Comparison of ENCODE assay signal across 7 cellular contexts in genomic region chr18:55096261-55097026, GRCh38.
DNase-seq lines count a peak whose midpoint lies in the region; ATAC-seq and TF ChIP-seq lines count a peak whose summit lies in the region.

No MANE protein-coding gene starts in this region.

- no peak overlapping the region for H3K9ac ChIP-seq in fibroblast of lung (ENCODE audit: insufficient read depth, low read length)

- H3K4me3 ChIP-seq in GM12875 (ENCODE audit: low read depth, low read length), result no peak overlapping the region
- H3K4me3 ChIP-seq in PC-9, result no peak overlapping the region
- no peak overlapping the region for H3K4me3 ChIP-seq in fibroblast of lung (replicated peaks in 1 of 4; ENCODE audit: control extremely low read depth in 1 of 4, insufficient read depth in 1 of 4, low read depth in 3 of 4, low read length in 4 of 4)
- H3K4me3 ChIP-seq in ovary, result no peak overlapping the region
- H3K4me3 ChIP-seq in effector memory CD4-positive, alpha-beta T cell (ENCODE audit: insufficient read depth, low read depth, low read length, poor library complexity, severe bottlenecking), result no peak overlapping the region

- H3K4me1 ChIP-seq in PC-9 (replicated peaks; ENCODE audit: insufficient read depth) (peaks cover 21% of the 10 kb centered on the region), fibroblast of lung (ENCODE audit: control insufficient read depth, extremely low read depth, insufficient read depth, low read length) (peaks cover 2% of the 10 kb centered on the region), ovary (ENCODE audit: insufficient read depth) (no peaks in the 10 kb centered on the region)
- no peaks in the 10 kb centered on the region for H3K4me1 ChIP-seq in effector memory CD4-positive, alpha-beta T cell (ENCODE audit: control insufficient read depth, insufficient read depth, low read length, poor library complexity, severe bottlenecking)

- intact Hi-C loops in PC-9 (cut with micrococcal nuclease; ENCODE audit: unreplicated experiment) (loop anchor here (5.0 kb wide), 1 partner anchor 136 kb away; no protein-coding TSS in a partner anchor), ovary (cut with DNase I) (no loop called here)

- H3K36me3 ChIP-seq in PC-9 (ENCODE audit: low read depth) (no peaks in the 10 kb centered on the region), fibroblast of lung (ENCODE audit: control insufficient read depth, insufficient read depth, low read length) (no peaks in the 10 kb centered on the region), ovary (no peaks in the 10 kb centered on the region)
- H3K36me3 ChIP-seq in effector memory CD4-positive, alpha-beta T cell (ENCODE audit: control insufficient read depth, insufficient read depth, low read length), result no peaks in the 10 kb centered on the region

- CTCF ChIA-PET in PC-9 (lab: Charles Lee), result no interaction called here

- 75 to 81% (median 78%) methylated on average over 11 of the region's 11 CpGs for WGBS in ovary, 3 donors

- DNase-seq in PC-9, result peak in 1 of 2 experiments; percentile 37
- peak; percentile 65 to 80 for DNase-seq in fibroblast of lung (ENCODE audit: low read depth in 2 of 2)
- DNase-seq in ovary, result peak in 4 of 5 donors; percentile 13 to 41 (median 31)
- no peak for DNase-seq in effector memory CD4-positive, alpha-beta T cell
- DNase-seq in DMS79 (lab: John Stamatoyannopoulos, UW), result no peak

- H3F3A ChIP-seq in PC-9 (ENCODE audit: insufficient read depth, low read depth), result peaks cover 13% of the 10 kb centered on the region; the same call in 1 of the 2 replicates

- no TSS peak for BruUV-seq in PC-9 (replicated peaks; lab: Mats Ljungman, UMichigan)

- no peak overlapping the region for H2AFZ ChIP-seq in PC-9
- H2AFZ ChIP-seq in fibroblast of lung (ENCODE audit: low read length), result peak overlapping the region; percentile 63

- ATAC-seq in HG02798 (IDR thresholded peaks at IDR 0.05; ENCODE audit: poor library complexity, unreplicated experiment), result peak; percentile 54

- TF ChIP-seq CTCF in GM12875 (IDR thresholded peaks at IDR 0.05; ENCODE audit: borderline replicate concordance, insufficient read depth, low read depth, low read length), result 0 out of 2 replicates have a peak, but pooled peaks have one; percentile 36
- TF ChIP-seq CTCF in PC-9 (conservative IDR thresholded peaks at IDR 0.05), result 0 out of 2 replicates have a peak, but pooled peaks have one; percentile 21
- TF ChIP-seq CTCF in fibroblast of lung (conservative IDR thresholded peaks at IDR 0.05 in 1 of 2, IDR thresholded peaks at IDR 0.05 in 1 of 2; ENCODE audit: low read depth in 1 of 2, low read length in 2 of 2), result peak; percentile 52 to 56
- peak in 1 of 3 donors; percentile 26 for TF ChIP-seq CTCF in ovary (IDR thresholded peaks at IDR 0.05)

- H3K4me2 ChIP-seq in PC-9 (no peak overlapping the region), fibroblast of lung (ENCODE audit: extremely low read depth, insufficient read depth, low read length) (no peak overlapping the region)

- POLR2A ChIA-PET in PC-9 (lab: Charles Lee; ENCODE audit: unreplicated experiment), result no interaction called here

- H3K27ac ChIP-seq in PC-9 (no peak overlapping the region), fibroblast of lung (ENCODE audit: insufficient read depth, low read length) (no peak overlapping the region), ovary (no peak overlapping the region)
- no peak overlapping the region for H3K27ac ChIP-seq in effector memory CD4-positive, alpha-beta T cell (ENCODE audit: insufficient read depth, low read length, poor library complexity, severe bottlenecking)

- no peaks in the 10 kb centered on the region for H3K9me2 ChIP-seq in PC-9 (ENCODE audit: insufficient read depth)

- no peak for TF ChIP-seq EP300 in ovary (IDR thresholded peaks at IDR 0.05)

- no peaks in the 10 kb centered on the region for H4K20me1 ChIP-seq in PC-9 (ENCODE audit: insufficient read depth)
- H4K20me1 ChIP-seq in fibroblast of lung (ENCODE audit: control insufficient read depth, extremely low read depth, insufficient read depth, low read length), result no peaks in the 10 kb centered on the region

- H3K9me3 ChIP-seq in PC-9 (ENCODE audit: insufficient read depth, low read depth) (no peaks in the 10 kb centered on the region; the same call in 1 of the 2 replicates), fibroblast of lung (ENCODE audit: control insufficient read depth, insufficient read depth, low read depth, low read length) (no peaks in the 10 kb centered on the region), ovary (no peaks in the 10 kb centered on the region)
- no peaks in the 10 kb centered on the region for H3K9me3 ChIP-seq in effector memory CD4-positive, alpha-beta T cell (ENCODE audit: control insufficient read depth, low read length)

- H3K79me2 ChIP-seq in PC-9 (ENCODE audit: low read depth), result no peaks in the 10 kb centered on the region
- H3K79me2 ChIP-seq in fibroblast of lung (ENCODE audit: control insufficient read depth, insufficient read depth, low read length), result no peaks in the 10 kb centered on the region

- H3K27me3 ChIP-seq in PC-9 (ENCODE audit: insufficient read depth, low read depth) (no peaks in the 10 kb centered on the region), fibroblast of lung (ENCODE audit: control insufficient read depth, insufficient read depth, low read length) (no peaks in the 10 kb centered on the region), ovary (no peaks in the 10 kb centered on the region)
- no peaks in the 10 kb centered on the region for H3K27me3 ChIP-seq in effector memory CD4-positive, alpha-beta T cell (replicated peaks; ENCODE audit: control insufficient read depth, insufficient read depth, low read length, poor library complexity, severe bottlenecking)

- TF ChIP-seq POLR2A in ovary (IDR thresholded peaks at IDR 0.05), result no peak

Comparison
In these comparisons a context has a peak if more than half of its experiments do, and no peak if none do; other contexts are left out.
1. DNase-seq: peak in fibroblast of lung (2 of 2) and ovary (4 of 5); none in effector memory CD4-positive, alpha-beta T cell (0 of 3) and DMS79 (single experiment).